8 cellular contexts compared by ENCODE assay signal in the genomic region with DNA sequence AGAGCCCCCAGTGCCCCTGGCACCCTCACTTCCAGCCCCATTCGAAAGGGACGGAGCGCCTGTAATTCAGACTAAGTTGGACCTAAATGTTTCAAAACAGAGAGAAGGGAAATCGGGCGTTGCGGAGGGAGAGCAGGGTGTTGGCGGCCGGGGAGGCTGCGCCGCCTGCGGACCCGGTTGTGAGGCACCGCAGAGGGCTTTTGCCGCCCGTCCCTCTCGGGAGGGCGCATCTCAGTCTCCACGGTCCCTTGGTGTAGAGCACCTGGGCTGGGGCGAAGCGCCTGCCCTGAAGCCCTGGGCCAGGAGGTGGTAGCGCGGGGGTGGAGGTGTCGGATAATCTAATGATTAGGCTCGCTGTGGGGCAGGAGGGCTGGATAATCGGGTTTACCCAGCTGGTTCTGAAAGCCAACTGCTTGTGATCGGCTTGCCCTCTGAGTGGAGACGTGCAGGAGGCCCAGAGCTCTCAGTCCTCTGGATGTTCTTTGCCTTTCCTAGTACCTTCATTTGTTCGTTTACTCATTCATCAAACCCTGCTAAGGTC. TPM values are rescaled to one million over a fixed set of nuclear protein-coding genes. Genes with fewer than 3 reads are reported as not detected.
A peak's percentile ranks its signal among the peaks of the same experiment; 100 is the strongest.
DNase-seq lines count a peak whose midpoint lies in the region; ATAC-seq, FAIRE-seq and TF ChIP-seq lines count a peak whose summit lies in the region.

No MANE protein-coding gene starts in this region.

- DNase-seq in COLO668 (lab: John Stamatoyannopoulos, UW; ENCODE audit: unreplicated experiment) = peak; percentile 71
- peak; percentile 19 for DNase-seq in HCEC 1CT
- no peak for DNase-seq in SK-N-MC (ENCODE audit: low read depth, low spot score)
- DNase-seq in astrocyte of the spinal cord (ENCODE audit: low read depth, low spot score) = no peak
- DNase-seq in small intestine = no peak
- DNase-seq in mesenteric fat pad (ENCODE audit: low spot score) = no peak

- no peaks in the 10 kb centered on the region for H3K36me3 ChIP-seq in SK-N-MC (ENCODE audit: insufficient read depth, low read length)
- H3K36me3 ChIP-seq in iPS-18a (ENCODE audit: control insufficient read depth, low read depth, low read length) = no peaks in the 10 kb centered on the region
- no peaks in the 10 kb centered on the region for H3K36me3 ChIP-seq in small intestine (ENCODE audit: control insufficient read depth in 2 of 2, insufficient read depth in 2 of 2, low read length in 2 of 2)

- no peaks in the 10 kb centered on the region for H3K4me1 ChIP-seq in iPS-18a (ENCODE audit: control insufficient read depth, low read depth, low read length)
- peaks cover 3 to 8% of the 10 kb centered on the region in 2 donors for H3K4me1 ChIP-seq in small intestine (ENCODE audit: control insufficient read depth in 2 of 2, insufficient read depth in 1 of 2, low read depth in 1 of 2, low read length in 1 of 2)

- ATAC-seq in HG02973 (IDR thresholded peaks at IDR 0.05; ENCODE audit: unreplicated experiment) = no peak

- in situ Hi-C loops in astrocyte of the spinal cord (cut with HindIII; ENCODE audit: low sequenced_read_pairs) = no loop called here

- H3K4me3 ChIP-seq in SK-N-MC = peak overlapping the region; percentile 94
- peak overlapping the region; percentile 81 for H3K4me3 ChIP-seq in astrocyte of the spinal cord (ENCODE audit: low read depth, low read length)
- H3K4me3 ChIP-seq in iPS-18a (ENCODE audit: low read length) = peak overlapping the region; percentile 91
- H3K4me3 ChIP-seq in small intestine (ENCODE audit: low read depth in 1 of 2, low read length in 2 of 2) = peak overlapping the region; percentile 70 to 75

- H3K9ac ChIP-seq in SK-N-MC (ENCODE audit: insufficient read length) (peak overlapping the region; percentile 46), iPS-18a (ENCODE audit: low read length) (peak overlapping the region; percentile 84)

- WGBS in small intestine, 3 donors = 0% methylated on average over 26 to 28 of the region's 28 CpGs

- TF ChIP-seq CTCF in astrocyte of the spinal cord (IDR thresholded peaks at IDR 0.05; ENCODE audit: low read depth, low read length) = peak; percentile 12

- H3K27ac ChIP-seq in SK-N-MC (no peak overlapping the region), iPS-18a (ENCODE audit: low read length) (no peak overlapping the region), small intestine (ENCODE audit: low read depth in 1 of 2, low read length in 1 of 2) (peak overlapping the region; percentile 95 to 97)

- no peak for FAIRE-seq in small intestine (lab: Jason Lieb, UNC)

- H3K9me3 ChIP-seq in SK-N-MC (ENCODE audit: low read depth, low read length) = no peaks in the 10 kb centered on the region
- H3K9me3 ChIP-seq in iPS-18a (ENCODE audit: control insufficient read depth, low read depth, low read length) = no peaks in the 10 kb centered on the region
- H3K9me3 ChIP-seq in small intestine (ENCODE audit: control insufficient read depth, low read depth) = no peaks in the 10 kb centered on the region

- H3K27me3 ChIP-seq in iPS-18a (ENCODE audit: control insufficient read depth, insufficient read depth, low read length) = peaks cover 27% of the 10 kb centered on the region
- no peaks in the 10 kb centered on the region for H3K27me3 ChIP-seq in small intestine (ENCODE audit: control insufficient read depth in 2 of 2, insufficient read depth in 2 of 2, low read length in 2 of 2)

RNA-seq across cellular contexts. Expression of gene DAAM1, which starts 0.9 kb away (rescaled TPM):
- 10 to 100 TPM in 1 of 3 donors, 1 to 10 TPM in 2; 5.4 to 13.9 (median 9.9) TPM for polyA plus RNA-seq in small intestine
- 52.5 TPM for total RNA-seq in mesenteric fat pad

Comparison
In these comparisons a context has a peak if more than half of its experiments do, and no peak if none do; other contexts are left out.
1. DNase-seq: peak in COLO668 (single experiment) and HCEC 1CT (single experiment); none in SK-N-MC (single experiment), astrocyte of the spinal cord (single experiment), small intestine (single experiment) and mesenteric fat pad (single experiment).
2. H3K27ac ChIP-seq: peak in small intestine (2 of 2); none in SK-N-MC (single experiment) and iPS-18a (single experiment).
3. Peak in every context shown above with its lines, with median percentiles within 50 percentile points of each other: H3K4me3 ChIP-seq.